ENCODE assay signal across 23 cellular contexts in genomic region chr15:40151499-40151898, GRCh38.
"Had no signal": no experiment of that assay in that cellular context is flagged by ENCODE, and none has a peak within 500 bp of the region (broad histone marks: within the 10 kb centered on the region; RNA-seq: fewer than 3 reads in every experiment).

No MANE protein-coding gene starts in this region.

- H3K36me3 Mint-ChIP-seq: immature natural killer cell, memory B cell, mesothelial cell of epicardium, natural killer cell had no signal

- H3K27ac ChIP-seq: coronary artery, epithelial cell of prostate, esophagus squamous epithelium, left ventricle myocardium inferior, lower lobe of right lung, parathyroid adenoma, sigmoid colon, skin epidermis, stomach, thoracic aorta had no signal

- H3K27me3 Mint-ChIP-seq: memory B cell had no signal

- H3K4me1 Mint-ChIP-seq: immature natural killer cell, memory B cell, natural killer cell, neural crest cell had no signal

- H3K4me1 ChIP-seq: left ventricle myocardium inferior, sigmoid colon had no signal

- H3K27ac Mint-ChIP-seq: immature natural killer cell, memory B cell, mesothelial cell of epicardium, natural killer cell had no signal

- H3K36me3 ChIP-seq: esophagus squamous epithelium, left ventricle myocardium inferior, lower lobe of right lung, sigmoid colon, stomach, thoracic aorta had no signal

- H3K9me3 Mint-ChIP-seq: immature natural killer cell, memory B cell, natural killer cell, neural crest cell had no signal

- H3K27me3 ChIP-seq: esophagus squamous epithelium, sigmoid colon, stomach had no signal

- H3K4me3 Mint-ChIP-seq: immature natural killer cell, memory B cell, mesothelial cell of epicardium, natural killer cell, neural crest cell had no signal

- H3K4me3 ChIP-seq: coronary artery, esophagus squamous epithelium, left ventricle myocardium inferior, lower lobe of right lung, sigmoid colon, skin epidermis, stomach, thoracic aorta had no signal

- DNase-seq: effector CD4-positive, alpha-beta T cell; esophagus squamous epithelium; foreskin fibroblast; immature natural killer cell; kidney; left cardiac atrium; left ventricle myocardium inferior; lower lobe of right lung; natural killer cell; sigmoid colon; stimulated activated CD4-positive, alpha-beta T cell treated with anti-CD3 and anti-CD28 coated beads, Interleukin-2, amount 100 ng/mL, for 24 hours; stimulated activated naive CD4-positive, alpha-beta T cell; stomach; substantia nigra; trophoblast cell had no signal

- ATAC-seq: left cardiac atrium, lower lobe of right lung, natural killer cell had no signal

- H3K9me3 ChIP-seq: esophagus squamous epithelium, left ventricle myocardium inferior, lower lobe of right lung, sigmoid colon, stomach, thoracic aorta had no signal
